Comparison of ENCODE assay signal across 25 cellular contexts in the genomic region with DNA sequence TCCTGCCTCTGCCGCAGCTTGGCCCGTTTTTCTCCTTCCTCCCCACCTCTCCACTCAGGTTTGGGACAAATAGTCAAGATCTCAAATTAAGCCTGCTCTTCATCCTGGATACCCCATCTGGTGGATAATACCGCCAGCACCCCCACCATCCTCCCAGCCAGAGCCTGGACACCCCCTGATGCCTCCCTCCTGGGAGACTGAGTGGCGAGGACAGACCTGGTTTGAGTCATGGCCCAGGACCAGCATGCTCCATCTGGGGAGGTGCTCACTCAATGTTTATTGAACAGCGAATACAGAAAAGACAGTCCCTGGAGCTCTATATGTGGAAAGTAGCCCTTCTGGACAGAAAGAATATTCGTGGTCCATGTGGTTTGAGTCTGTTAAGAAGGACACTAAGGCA. TPM values are rescaled to one million over a fixed set of nuclear protein-coding genes. Genes with fewer than 3 reads are reported as not detected.
DNase-seq lines count a peak whose midpoint lies in the region; ATAC-seq and TF ChIP-seq lines count a peak whose summit lies in the region.
"Had no signal": no experiment of that assay in that cellular context is flagged by ENCODE, and none has a peak within 500 bp of the region (broad histone marks: within the 10 kb centered on the region; RNA-seq: fewer than 3 reads in every experiment).

No MANE protein-coding gene starts in this region.

- H3K27ac ChIP-seq in Panc1 (ENCODE audit: low read length) = no peak overlapping the region
- no peak overlapping the region for H3K27ac ChIP-seq in osteoblast (ENCODE audit: low read depth, low read length)
- H3K27ac ChIP-seq: adrenal gland, C4-2B, lower lobe of right lung, psoas muscle, uterus had no signal

- no peak overlapping the region for H3K4me3 Mint-ChIP-seq in CD14-positive monocyte
- no peak overlapping the region for H3K4me3 Mint-ChIP-seq in stimulated activated naive CD8-positive, alpha-beta T cell treated with anti-CD3 and anti-CD28 coated beads, Interleukin-15, amount 100 ng/mL, for 72 hours
- H3K4me3 Mint-ChIP-seq: activated CD4-positive, alpha-beta T cell treated with anti-CD3 and anti-CD28 coated beads for 36 hours; brain had no signal

- peaks cover 4% of the 10 kb centered on the region for H3K79me2 ChIP-seq in osteoblast (ENCODE audit: insufficient read depth, low read length)

- no peak for DNase-seq in CD14-positive monocyte (ENCODE audit: low spot score)
- DNase-seq in Panc1 (ENCODE audit: low read depth, low spot score) = no peak
- peak; percentile 67 for DNase-seq in osteoblast (ENCODE audit: insufficient read length, low spot score, missing footprints)
- DNase-seq in stimulated activated naive CD8-positive, alpha-beta T cell treated with anti-CD3 and anti-CD28 coated beads, Interleukin-15, amount 100 ng/mL, for 72 hours = no peak
- DNase-seq: activated CD4-positive, alpha-beta T cell treated with anti-CD3 and anti-CD28 coated beads for 36 hours; glutamatergic neuron; IMR-90; kidney glomerular epithelial cell; lower lobe of right lung; NCI-H1105 treated with DMSO at 0.1 percent for 48 hours; NCI-H2081; NCI-H345; NCI-H774; psoas muscle; SK-N-SH; T-helper 2 cell; uterus had no signal

- H3K9me3 Mint-ChIP-seq in CD14-positive monocyte = peaks cover 0 to 4% (median 0%) of the 10 kb centered on the region in 7 donors
- no peaks in the 10 kb centered on the region for H3K9me3 Mint-ChIP-seq in stimulated activated naive CD8-positive, alpha-beta T cell treated with anti-CD3 and anti-CD28 coated beads, Interleukin-15, amount 100 ng/mL, for 72 hours
- H3K9me3 Mint-ChIP-seq: brain had no signal

- CTCF ChIA-PET in Panc1 (lab: Charles Lee) = interaction anchor here (0.6 to 0.7 kb wide), 2 partner anchors 104 to 1598 kb away, joined by 3 to 7 read pairs; no protein-coding TSS in a partner anchor

- H2AFZ ChIP-seq in osteoblast (ENCODE audit: low read length) = no peak overlapping the region

- H3K27me3 Mint-ChIP-seq in CD14-positive monocyte (ENCODE audit: low read depth in 3 of 3) = no peaks in the 10 kb centered on the region
- H3K27me3 Mint-ChIP-seq in stimulated activated naive CD8-positive, alpha-beta T cell treated with anti-CD3 and anti-CD28 coated beads, Interleukin-15, amount 100 ng/mL, for 72 hours = no peaks in the 10 kb centered on the region
- H3K27me3 Mint-ChIP-seq: activated CD4-positive, alpha-beta T cell treated with anti-CD3 and anti-CD28 coated beads for 36 hours had no signal

- no peak for TF ChIP-seq CTCF in CD14-positive monocyte (IDR thresholded peaks at IDR 0.05)
- no peak for TF ChIP-seq CTCF in Panc1 (IDR thresholded peaks at IDR 0.05)
- TF ChIP-seq CTCF in osteoblast (IDR thresholded peaks at IDR 0.05; ENCODE audit: extremely low read depth, low read depth, low read length) = no peak

- H3K9me3 ChIP-seq in Panc1 (ENCODE audit: control insufficient read depth, insufficient read depth, low read depth, low read length) = no peaks in the 10 kb centered on the region
- no peaks in the 10 kb centered on the region for H3K9me3 ChIP-seq in osteoblast (ENCODE audit: low read depth, low read length)
- H3K9me3 ChIP-seq: adrenal gland, lower lobe of right lung, psoas muscle, SK-N-SH, uterus had no signal

- TF ChIP-seq POLR2A in GM15510 (IDR thresholded peaks at IDR 0.05; ENCODE audit: borderline replicate concordance, extremely low read depth, insufficient read length) = peak; percentile 40

- TSS peak; percentile 15 for BruUV-seq in Panc1 (replicated peaks; lab: Mats Ljungman, UMichigan)

- H3K4me1 ChIP-seq in Panc1 (ENCODE audit: control insufficient read depth, insufficient read depth, low read length) (peaks cover 6% of the 10 kb centered on the region; the same call in 1 of the 2 replicates), osteoblast (ENCODE audit: insufficient read depth, low read length) (peaks cover 5% of the 10 kb centered on the region)
- H3K4me1 ChIP-seq: psoas muscle had no signal

- POLR2A ChIA-PET in Panc1 (lab: Charles Lee) = no interaction called here

- peaks cover 34% of the 10 kb centered on the region for H3K4me1 Mint-ChIP-seq in CD14-positive monocyte
- H3K4me1 Mint-ChIP-seq in stimulated activated naive CD8-positive, alpha-beta T cell treated with anti-CD3 and anti-CD28 coated beads, Interleukin-15, amount 100 ng/mL, for 72 hours = no peaks in the 10 kb centered on the region
- H3K4me1 Mint-ChIP-seq: activated CD4-positive, alpha-beta T cell treated with anti-CD3 and anti-CD28 coated beads for 36 hours had no signal

- in situ Hi-C loops in Panc1 (cut with HindIII; ENCODE audit: low pct_unique_long_range_greater_than_20kb, low sequenced_read_pairs) = no loop called here

- H3K4me2 ChIP-seq in osteoblast (ENCODE audit: insufficient read depth, low read length) = no peak overlapping the region
- H3K4me2 ChIP-seq: SK-N-SH had no signal

- H3K27me3 ChIP-seq in Panc1 (ENCODE audit: control insufficient read depth, insufficient read depth, low read length) (no peaks in the 10 kb centered on the region), osteoblast (ENCODE audit: insufficient read depth, low read length) (no peaks in the 10 kb centered on the region)
- H3K27me3 ChIP-seq: adrenal gland, uterus had no signal

- H3K36me3 Mint-ChIP-seq in CD14-positive monocyte = peaks cover 69 to 83% of the 10 kb centered on the region in 2 donors

- peaks cover 19% of the 10 kb centered on the region for H4K20me1 ChIP-seq in osteoblast (ENCODE audit: insufficient read depth, low read length)

- H3K4me3 ChIP-seq in Panc1 (ENCODE audit: low read depth in 2 of 2, low read length in 2 of 2) (no peak overlapping the region), osteoblast (ENCODE audit: insufficient read depth, low read length) (no peak overlapping the region)
- H3K4me3 ChIP-seq: adrenal gland, lower lobe of right lung, psoas muscle, skin epidermis, uterus had no signal

- ATAC-seq in Panc1 (no peak), HG03196 (IDR thresholded peaks at IDR 0.05; ENCODE audit: unreplicated experiment) (no peak), GM19351 (IDR thresholded peaks at IDR 0.05; ENCODE audit: unreplicated experiment) (no peak)
- ATAC-seq in stimulated activated naive CD8-positive, alpha-beta T cell treated with anti-CD3 and anti-CD28 coated beads, Interleukin-15, amount 100 ng/mL, for 72 hours = no peak
- ATAC-seq: activated CD4-positive, alpha-beta T cell treated with anti-CD3 and anti-CD28 coated beads for 36 hours; HCT116; lower lobe of right lung; psoas muscle had no signal

- peaks cover 5% of the 10 kb centered on the region for H3K36me3 ChIP-seq in Panc1 (ENCODE audit: control insufficient read depth, insufficient read depth, low read length)
- H3K36me3 ChIP-seq in osteoblast (ENCODE audit: insufficient read depth, low read length) = peaks cover 58% of the 10 kb centered on the region
- H3K36me3 ChIP-seq: uterus had no signal

- H3K27ac Mint-ChIP-seq in CD14-positive monocyte = peak overlapping the region in 6 of 7 donors; percentile 30 to 78 (median 67)
- H3K27ac Mint-ChIP-seq in stimulated activated naive CD8-positive, alpha-beta T cell treated with anti-CD3 and anti-CD28 coated beads, Interleukin-15, amount 100 ng/mL, for 72 hours = no peak overlapping the region
- H3K27ac Mint-ChIP-seq: activated CD4-positive, alpha-beta T cell treated with anti-CD3 and anti-CD28 coated beads for 36 hours had no signal

- intact Hi-C loops in CD14-positive monocyte (cut with micrococcal nuclease) (no loop called here), Panc1 (cut with micrococcal nuclease; ENCODE audit: unreplicated experiment) (no loop called here)

RNA-seq across cellular contexts. Expression of gene CTSH, which starts 23.3 kb away (rescaled TPM):
- polyA plus RNA-seq in CD14-positive monocyte = 100 to 1,000 TPM; 756 to 884 TPM
- total RNA-seq in Panc1 (2021; ENCODE audit: unreplicated experiment) (178 TPM), osteoblast (4.7 and 8.8 TPM in 2 replicates)
- polyA plus RNA-seq in Panc1 (2012; ENCODE audit: insufficient read length) = 168 TPM

RNA-seq across cellular contexts. Expression of gene MORF4L1, which starts 48.8 kb away (rescaled TPM):
- 100 to 1,000 TPM; 224 to 242 TPM for polyA plus RNA-seq in CD14-positive monocyte
- 360 TPM for total RNA-seq in Panc1 (2021; ENCODE audit: unreplicated experiment)
- 283 TPM for polyA plus RNA-seq in Panc1 (2012; ENCODE audit: insufficient read length)
- 446 and 456 TPM in 2 replicates for total RNA-seq in osteoblast

Comparison
In these comparisons a context has a peak if more than half of its experiments do, and no peak if none do; other contexts are left out.
1. H3K27ac Mint-ChIP-seq: peak in CD14-positive monocyte (6 of 7); none in stimulated activated naive CD8-positive, alpha-beta T cell treated with anti-CD3 and anti-CD28 coated beads, Interleukin-15, amount 100 ng/mL, for 72 hours (0 of 2).
2. RNA of gene CTSH, which starts 23.3 kb away (total RNA-seq): 178 TPM in Panc1 (single experiment); 4.7 to 8.8 TPM in osteoblast; every median in the first group is over 10 times any median in the second.